Comparison of ENCODE assay signal across 9 cellular contexts in genomic region chr14:52220924-52221802, GRCh38. TPM values are rescaled to one million over a fixed set of nuclear protein-coding genes. Genes with fewer than 3 reads are reported as not detected.
DNase-seq lines count a peak whose midpoint lies in the region; ATAC-seq and TF ChIP-seq lines count a peak whose summit lies in the region.
"Had no signal": no experiment of that assay in that cellular context is flagged by ENCODE, and none has a peak within 500 bp of the region (broad histone marks: within the 10 kb centered on the region; RNA-seq: fewer than 3 reads in every experiment).

No MANE protein-coding gene starts in this region.

- TF ChIP-seq CTCF in CD4-positive, alpha-beta T cell (IDR thresholded peaks at IDR 0.05) = no peak

- peak overlapping the region; percentile 90 for H3K4me3 Mint-ChIP-seq in CD4-positive, alpha-beta T cell
- peak overlapping the region; percentile 69 for H3K4me3 Mint-ChIP-seq in activated T-helper 2 cell treated with anti-CD3 and anti-CD28 coated beads, Interferon-gamma antibody, Interleukin-2, Interleukin-4, amounts not matched to agents 10 μg/mL and 5 μg/mL and 100 μg/mL, durations not matched to agents 14 hours and 24 hours and 36 hours (ENCODE audit: low read depth)
- H3K4me3 Mint-ChIP-seq in naive B cell = peak overlapping the region; percentile 78 to 93 (median 88)

- H3K27me3 Mint-ChIP-seq in CD4-positive, alpha-beta T cell = no peaks in the 10 kb centered on the region
- peaks cover 4% of the 10 kb centered on the region for H3K27me3 Mint-ChIP-seq in activated T-helper 2 cell treated with anti-CD3 and anti-CD28 coated beads, Interferon-gamma antibody, Interleukin-2, Interleukin-4, amounts not matched to agents 10 μg/mL and 5 μg/mL and 100 μg/mL, durations not matched to agents 14 hours and 24 hours and 36 hours (ENCODE audit: low read depth)
- no peaks in the 10 kb centered on the region for H3K27me3 Mint-ChIP-seq in naive B cell

- peaks cover 12% of the 10 kb centered on the region for H3K4me1 Mint-ChIP-seq in CD4-positive, alpha-beta T cell (ENCODE audit: low read depth)
- peaks cover 10% of the 10 kb centered on the region for H3K4me1 Mint-ChIP-seq in activated T-helper 2 cell treated with anti-CD3 and anti-CD28 coated beads, Interferon-gamma antibody, Interleukin-2, Interleukin-4, amounts not matched to agents 10 μg/mL and 5 μg/mL and 100 μg/mL, durations not matched to agents 14 hours and 24 hours and 36 hours (ENCODE audit: low read depth)
- peaks cover 9 to 23% (median 19%) of the 10 kb centered on the region in 3 donors for H3K4me1 Mint-ChIP-seq in naive B cell

- no peak for ATAC-seq in CD4-positive, alpha-beta T cell (ENCODE audit: poor library complexity)
- peak; percentile 49 for ATAC-seq in GM19395 (IDR thresholded peaks at IDR 0.05; ENCODE audit: unreplicated experiment)
- ATAC-seq in naive B cell (ENCODE audit: low read depth in 2 of 2) = peak in 1 of 2 donors; percentile 28
- ATAC-seq in HG02623 (IDR thresholded peaks at IDR 0.05; ENCODE audit: unreplicated experiment) = no peak
- no peak for ATAC-seq in HG03342 (IDR thresholded peaks at IDR 0.05; ENCODE audit: unreplicated experiment)

- DNase-seq in CD4-positive, alpha-beta T cell = no peak
- no peak for DNase-seq in activated T-helper 2 cell treated with anti-CD3 and anti-CD28 coated beads, Interferon-gamma antibody, Interleukin-2, Interleukin-4, amounts not matched to agents 10 μg/mL and 5 μg/mL and 100 μg/mL, durations not matched to agents 14 hours and 24 hours and 36 hours (ENCODE audit: low spot score)
- no peak for DNase-seq in naive B cell
- no peak for DNase-seq in HUDEP-2 (lab: John Stamatoyannopoulos, UW; ENCODE audit: unreplicated experiment in 76 of 76)
- no peak for DNase-seq in GF-D8 (lab: John Stamatoyannopoulos, UW)
- DNase-seq: colonic mucosa had no signal

- H3K27ac Mint-ChIP-seq in CD4-positive, alpha-beta T cell = peak overlapping the region; percentile 59
- peak overlapping the region; percentile 47 for H3K27ac Mint-ChIP-seq in activated T-helper 2 cell treated with anti-CD3 and anti-CD28 coated beads, Interferon-gamma antibody, Interleukin-2, Interleukin-4, amounts not matched to agents 10 μg/mL and 5 μg/mL and 100 μg/mL, durations not matched to agents 14 hours and 24 hours and 36 hours
- peak overlapping the region in 4 of 6 donors; percentile 66 to 72 (median 68) for H3K27ac Mint-ChIP-seq in naive B cell

- H3K9me3 Mint-ChIP-seq in CD4-positive, alpha-beta T cell = no peaks in the 10 kb centered on the region
- H3K9me3 Mint-ChIP-seq in activated T-helper 2 cell treated with anti-CD3 and anti-CD28 coated beads, Interferon-gamma antibody, Interleukin-2, Interleukin-4, amounts not matched to agents 10 μg/mL and 5 μg/mL and 100 μg/mL, durations not matched to agents 14 hours and 24 hours and 36 hours = no peaks in the 10 kb centered on the region
- no peaks in the 10 kb centered on the region for H3K9me3 Mint-ChIP-seq in naive B cell

- H3K36me3 Mint-ChIP-seq in CD4-positive, alpha-beta T cell (ENCODE audit: low read depth) = no peaks in the 10 kb centered on the region
- H3K36me3 Mint-ChIP-seq in activated T-helper 2 cell treated with anti-CD3 and anti-CD28 coated beads, Interferon-gamma antibody, Interleukin-2, Interleukin-4, amounts not matched to agents 10 μg/mL and 5 μg/mL and 100 μg/mL, durations not matched to agents 14 hours and 24 hours and 36 hours (ENCODE audit: low read depth) = no peaks in the 10 kb centered on the region
- H3K36me3 Mint-ChIP-seq in naive B cell = no peaks in the 10 kb centered on the region

- H3K27me3 ChIP-seq in CD4-positive, alpha-beta T cell (ENCODE audit: control insufficient read depth, insufficient read depth, low read length) = no peaks in the 10 kb centered on the region
- H3K27me3 ChIP-seq: colonic mucosa had no signal

- H3K9me3 ChIP-seq in CD4-positive, alpha-beta T cell (ENCODE audit: control insufficient read depth, low read length) = no peaks in the 10 kb centered on the region
- H3K9me3 ChIP-seq: colonic mucosa had no signal

- intact Hi-C loops in CD4-positive, alpha-beta T cell (cut with DNase I, micrococcal nuclease) = no loop called here
- intact Hi-C loops in activated T-helper 2 cell treated with anti-CD3 and anti-CD28 coated beads, Interferon-gamma antibody, Interleukin-2, Interleukin-4, amounts not matched to agents 10 μg/mL and 5 μg/mL and 100 μg/mL, durations not matched to agents 14 hours and 24 hours and 36 hours (cut with micrococcal nuclease) = no loop called here

- POLR2A ChIA-PET in CD4-positive, alpha-beta T cell (lab: Charles Lee) = no interaction called here

- no peak overlapping the region for H3K27ac ChIP-seq in CD4-positive, alpha-beta T cell (ENCODE audit: low read depth, low read length)
- H3K27ac ChIP-seq: colonic mucosa had no signal

- CTCF ChIA-PET in CD4-positive, alpha-beta T cell (lab: Charles Lee) = interaction anchor here (0.6 kb wide), 1 partner anchor 177 kb away, joined by 4 read pairs; no protein-coding TSS in a partner anchor

RNA-seq across cellular contexts. Expression of gene PTGDR, which starts 46.3 kb away (rescaled TPM):
- under 1 TPM; 0.20 to 0.41 TPM for total RNA-seq in CD4-positive, alpha-beta T cell
- total RNA-seq in activated T-helper 2 cell treated with anti-CD3 and anti-CD28 coated beads, Interferon-gamma antibody, Interleukin-2, Interleukin-4, amounts not matched to agents 10 μg/mL and 5 μg/mL and 100 μg/mL, durations not matched to agents 14 hours and 24 hours and 36 hours = 0.07 and 0.25 TPM in 2 replicates
- under 1 TPM in 4 of 6 donors, not detected in 2; 0.16 to 0.61 (median 0.23) TPM for polyA plus RNA-seq in naive B cell (ENCODE audit: low read depth in 6 of 6)
